22 cellular contexts compared by ENCODE assay signal in the genomic region with DNA sequence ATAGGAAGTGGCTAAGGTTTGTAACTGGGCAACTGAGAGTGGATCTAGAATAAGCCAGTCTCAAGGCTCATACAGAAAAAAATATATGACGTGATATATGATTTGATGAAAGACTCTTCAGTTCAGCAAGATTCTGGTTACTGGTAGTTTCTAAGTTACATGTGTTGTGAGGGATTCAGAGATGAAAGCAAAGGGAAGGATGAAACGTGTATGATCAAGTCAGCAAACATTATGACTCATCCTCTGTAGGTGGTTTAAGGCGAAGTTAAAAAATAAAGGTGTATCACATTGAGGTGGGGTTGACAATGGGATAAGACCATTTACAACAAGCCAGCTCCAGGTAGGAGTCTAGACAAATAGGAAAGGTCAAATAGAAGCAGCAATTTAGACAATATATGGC. TPM values are rescaled to one million over a fixed set of nuclear protein-coding genes. Genes with fewer than 3 reads are reported as not detected.
A peak's percentile ranks its signal among the peaks of the same experiment; 100 is the strongest.
DNase-seq lines count a peak whose midpoint lies in the region; ATAC-seq and TF ChIP-seq lines count a peak whose summit lies in the region.
"Had no signal": no experiment of that assay in that cellular context is flagged by ENCODE, and none has a peak within 500 bp of the region (broad histone marks: within the 10 kb centered on the region; RNA-seq: fewer than 3 reads in every experiment).

No MANE protein-coding gene starts in this region.

- ATAC-seq in GM23338 (no peak), foreskin keratinocyte (peak; percentile 97)

- H2AFZ ChIP-seq in GM23338 = peak overlapping the region; percentile 18; the same call in 1 of the 2 replicates

- H3K27ac ChIP-seq in GM23338 (ENCODE audit: low read depth) = no peak overlapping the region
- no peak overlapping the region for H3K27ac ChIP-seq in RWPE1
- H3K27ac ChIP-seq in foreskin keratinocyte = peak overlapping the region; percentile 11
- no peak overlapping the region for H3K27ac ChIP-seq in right atrium auricular region
- H3K27ac ChIP-seq: ovary had no signal

- no peaks in the 10 kb centered on the region for H3K27me3 Mint-ChIP-seq in GM23338 (ENCODE audit: insufficient read depth, low read depth, poor library complexity)

- no peaks in the 10 kb centered on the region for H3K79me2 ChIP-seq in GM23338 (replicated peaks; ENCODE audit: insufficient read depth)

- no peak overlapping the region for H3K4me2 ChIP-seq in GM23338

- H3K9me3 Mint-ChIP-seq in GM23338 = no peaks in the 10 kb centered on the region
- H3K9me3 Mint-ChIP-seq: activated CD4-positive, alpha-beta memory T cell treated with anti-CD3 and anti-CD28 coated beads for 36 hours; activated T-cell treated with anti-CD3 and anti-CD28 coated beads, Interleukin-2, amount 50 U/mL, for 4 hours; naive B cell; stimulated activated naive CD8-positive, alpha-beta T cell treated with anti-CD3 and anti-CD28 coated beads, Interleukin-15, Interleukin-2, amounts not matched to agents 100 ng/mL and 50 ng/mL, for 24 hours; type B pancreatic cell had no signal

- H3K4me1 Mint-ChIP-seq in GM23338 = peaks cover 13% of the 10 kb centered on the region; the same call in 2 of the 3 replicates
- H3K4me1 Mint-ChIP-seq: naive B cell had no signal

- no peak overlapping the region for H3K4me3 Mint-ChIP-seq in GM23338
- H3K4me3 Mint-ChIP-seq: activated CD4-positive, alpha-beta memory T cell treated with anti-CD3 and anti-CD28 coated beads for 36 hours; activated T-cell treated with anti-CD3 and anti-CD28 coated beads, Interleukin-2, amount 50 U/mL, for 4 hours; B cell; naive B cell; stimulated activated naive CD8-positive, alpha-beta T cell treated with anti-CD3 and anti-CD28 coated beads, Interleukin-15, Interleukin-2, amounts not matched to agents 100 ng/mL and 50 ng/mL, for 24 hours; type B pancreatic cell had no signal

- DNase-seq in DMS53 treated with DMSO at 0.1 percent for 48 hours (lab: John Stamatoyannopoulos, UW; ENCODE audit: unreplicated experiment) = peak; percentile 63
- DNase-seq in GM23338 (ENCODE audit: low spot score) = no peak
- peak; percentile 55 for DNase-seq in RWPE1 (ENCODE audit: low spot score)
- DNase-seq in foreskin keratinocyte = peak; percentile 83 to 88
- DNase-seq in right atrium auricular region (ENCODE audit: low spot score) = no peak
- no peak for DNase-seq in HAP-1 (ENCODE audit: low spot score in 2 of 2)
- DNase-seq in DMS79 (lab: John Stamatoyannopoulos, UW) = no peak
- DNase-seq: activated CD4-positive, alpha-beta memory T cell treated with anti-CD3 and anti-CD28 coated beads for 36 hours; activated T-cell treated with anti-CD3 and anti-CD28 coated beads, Interleukin-2, amount 50 U/mL, for 4 hours; cortex of kidney; HCEC 1CT; hypothalamus; Kasumi-1; kidney; naive B cell; NCI-H1105; NCI-H524 treated with DMSO at 0.1 percent for 48 hours; ovary; Right ventricle myocardium superior had no signal

- no peaks in the 10 kb centered on the region for H4K20me1 ChIP-seq in GM23338 (replicated peaks; ENCODE audit: insufficient read depth)

- H3K9me3 ChIP-seq in right atrium auricular region (no peaks in the 10 kb centered on the region), HAP-1 (no peaks in the 10 kb centered on the region)
- H3K9me3 ChIP-seq: ovary had no signal

- H3K27me3 ChIP-seq in GM23338 (ENCODE audit: insufficient read depth) = no peaks in the 10 kb centered on the region
- no peaks in the 10 kb centered on the region for H3K27me3 ChIP-seq in foreskin keratinocyte
- no peaks in the 10 kb centered on the region for H3K27me3 ChIP-seq in right atrium auricular region
- H3K27me3 ChIP-seq in HAP-1 (ENCODE audit: low read depth) = peaks cover 14% of the 10 kb centered on the region
- H3K27me3 ChIP-seq: ovary had no signal

- H3K36me3 Mint-ChIP-seq in GM23338 (ENCODE audit: low read depth) = no peaks in the 10 kb centered on the region
- H3K36me3 Mint-ChIP-seq: activated CD4-positive, alpha-beta memory T cell treated with anti-CD3 and anti-CD28 coated beads for 36 hours; naive B cell; type B pancreatic cell had no signal

- H3F3A ChIP-seq in GM23338 (replicated peaks; ENCODE audit: low read depth) = no peaks in the 10 kb centered on the region

- CTCF ChIA-PET in RWPE1 (lab: Yijun Ruan, JAX) = interaction anchor here (0.6 kb wide), 1 partner anchor 707 kb away, joined by 3 read pairs; no protein-coding TSS in a partner anchor

- POLR2A ChIA-PET in RWPE1 (lab: Yijun Ruan, JAX; ENCODE audit: low non-redundant PET) = no interaction called here

- H3K4me3 ChIP-seq in GM23338 = no peak overlapping the region
- H3K4me3 ChIP-seq in right atrium auricular region = no peak overlapping the region
- no peak overlapping the region for H3K4me3 ChIP-seq in HAP-1
- H3K4me3 ChIP-seq: ovary had no signal

- no peak overlapping the region for H3K27ac Mint-ChIP-seq in GM23338
- H3K27ac Mint-ChIP-seq: activated CD4-positive, alpha-beta memory T cell treated with anti-CD3 and anti-CD28 coated beads for 36 hours; B cell; naive B cell; stimulated activated naive CD8-positive, alpha-beta T cell treated with anti-CD3 and anti-CD28 coated beads, Interleukin-15, Interleukin-2, amounts not matched to agents 100 ng/mL and 50 ng/mL, for 24 hours; type B pancreatic cell had no signal

- H3K9me2 ChIP-seq in GM23338 (ENCODE audit: insufficient read depth) = no peaks in the 10 kb centered on the region

- TF ChIP-seq CTCF in GM23338 (conservative IDR thresholded peaks at IDR 0.05; ENCODE audit: low read depth in 2 of 2) (no peak), RWPE1 (conservative IDR thresholded peaks at IDR 0.05; ENCODE audit: low read depth) (no peak), foreskin keratinocyte (conservative IDR thresholded peaks at IDR 0.05) (no peak), right atrium auricular region (IDR thresholded peaks at IDR 0.05) (no peak)

- no peaks in the 10 kb centered on the region for H3K36me3 ChIP-seq in GM23338 (ENCODE audit: insufficient read depth)
- H3K36me3 ChIP-seq in right atrium auricular region = no peaks in the 10 kb centered on the region
- no peaks in the 10 kb centered on the region for H3K36me3 ChIP-seq in HAP-1 (replicated peaks)
- H3K36me3 ChIP-seq: ovary had no signal

- H3K4me1 ChIP-seq in GM23338 (ENCODE audit: insufficient read depth) (peaks cover 8% of the 10 kb centered on the region), foreskin keratinocyte (peaks cover 5% of the 10 kb centered on the region), right atrium auricular region (no peaks in the 10 kb centered on the region), HAP-1 (no peaks in the 10 kb centered on the region)

- in situ Hi-C loops in HAP-1 (cut with MboI; ENCODE audit: low sequenced_read_pairs) = no loop called here

TF ChIP-seq in GM23338, 12 proteins besides CTCF, POLR2A, EP300 and RAD21 (continues in another document):
- TF ChIP-seq POLR2AphosphoS5 (IDR thresholded peaks at IDR 0.05; ENCODE audit: low read depth) (no peak), NANOG (IDR thresholded peaks at IDR 0.05; ENCODE audit: borderline replicate concordance) (no peak), ZNF331 (CRISPR knock-in tag; IDR thresholded peaks at IDR 0.05; ENCODE audit: low read depth) (no peak), JUNB (IDR thresholded peaks at IDR 0.05; ENCODE audit: unreplicated experiment) (no peak)

RNA-seq across cellular contexts. Expression of a gene that starts 16.2 kb away (rescaled TPM):
- total RNA-seq in GM23338 (2014; rRNA removed; shearing (Covaris generic)) = 206 and 432 TPM in 2 replicates
- polyA plus RNA-seq in GM23338 (2016; fragmentation: Nextera tagmentation; extraction: Ambion mirVana) (1.7 and 2.4 TPM in 2 replicates), foreskin keratinocyte (not detected in 2 replicates)
- total RNA-seq in foreskin keratinocyte (60.4 and 78.7 TPM in 2 replicates), right atrium auricular region (10 to 100 TPM; 53.6 to 61.6 TPM)
- polyA plus RNA-seq: ovary had no signal

RNA-seq across cellular contexts. Expression of a gene that starts 20.7 kb away (rescaled TPM):
- 5.2 and 6.4 TPM in 2 replicates for total RNA-seq in GM23338 (2014; rRNA removed; shearing (Covaris generic))
- polyA plus RNA-seq in GM23338 (2016; fragmentation: Nextera tagmentation; extraction: Ambion mirVana) = 2.0 and 2.9 TPM in 2 replicates
- total RNA-seq in foreskin keratinocyte = 3.5 and 4.4 TPM in 2 replicates
- polyA plus RNA-seq in foreskin keratinocyte = 2.2 and 2.5 TPM in 2 replicates
- 1 to 10 TPM in 1 of 2 donors, under 1 TPM in 1; 0.30 to 1.4 TPM for total RNA-seq in right atrium auricular region

RNA-seq across cellular contexts. Expression of a gene that starts 24.5 kb away (rescaled TPM):
- 19.4 and 20.6 TPM in 2 replicates for total RNA-seq in GM23338 (2014; rRNA removed; shearing (Covaris generic))
- 10.8 and 14.2 TPM in 2 replicates for polyA plus RNA-seq in GM23338 (2016; fragmentation: Nextera tagmentation; extraction: Ambion mirVana)
- total RNA-seq in foreskin keratinocyte = 15.1 and 15.9 TPM in 2 replicates
- 5.9 and 7.0 TPM in 2 replicates for polyA plus RNA-seq in foreskin keratinocyte
- 10 to 100 TPM; 10.2 to 11.2 TPM for total RNA-seq in right atrium auricular region

Comparison
In these comparisons a context has a peak if more than half of its experiments do, and no peak if none do; other contexts are left out.
1. DNase-seq: peak in DMS53 treated with DMSO at 0.1 percent for 48 hours (single experiment), RWPE1 (single experiment) and foreskin keratinocyte (2 of 2); none in GM23338 (single experiment), right atrium auricular region (single experiment), HAP-1 (0 of 2) and DMS79 (single experiment).